8 cellular contexts compared by ENCODE assay signal in genomic region chr17:50151937-50152547, GRCh38. TPM values are rescaled to one million over a fixed set of nuclear protein-coding genes. Genes with fewer than 3 reads are reported as not detected.
A peak's percentile ranks its signal among the peaks of the same experiment; 100 is the strongest.
DNase-seq lines count a peak whose midpoint lies in the region; ATAC-seq and TF ChIP-seq lines count a peak whose summit lies in the region.

No MANE protein-coding gene starts in this region.

- H3K27me3 ChIP-seq in MM.1S (replicated peaks; ENCODE audit: insufficient read depth, low read length), result no peaks in the 10 kb centered on the region
- H3K27me3 ChIP-seq in right atrium auricular region, result no peaks in the 10 kb centered on the region

- H2AFZ ChIP-seq in MM.1S (ENCODE audit: low read length), result peak overlapping the region; percentile 59; the same call in 1 of the 2 replicates

- no peaks in the 10 kb centered on the region for H4K20me1 ChIP-seq in MM.1S (ENCODE audit: insufficient read depth, low read length)

- peak; percentile 90 for DNase-seq in ACHN
- peak; percentile 79 for DNase-seq in GM13977 (ENCODE audit: low spot score)
- DNase-seq in MM.1S, result peak; percentile 86
- DNase-seq in astrocyte of the hippocampus (ENCODE audit: low read depth, low spot score), result peak; percentile 90
- peak; percentile 87 for DNase-seq in right atrium auricular region (ENCODE audit: low spot score)
- DNase-seq in pons (ENCODE audit: low spot score), result peak; percentile 95

- peak overlapping the region; percentile 63 for H3K9ac ChIP-seq in MM.1S (ENCODE audit: low read length)

- peak overlapping the region; percentile 95 for H3K4me2 ChIP-seq in MM.1S (ENCODE audit: low read depth, low read length)

- H3K79me2 ChIP-seq in MM.1S (ENCODE audit: low read length), result peaks cover 36% of the 10 kb centered on the region

- peak; percentile 55 for TF ChIP-seq POLR2A in Raji (IDR thresholded peaks at IDR 0.05; ENCODE audit: insufficient read depth, low read depth, low read length)

- H3K27ac ChIP-seq in MM.1S (ENCODE audit: low read length) (peak overlapping the region; percentile 84; the same call in 1 of the 2 replicates), right atrium auricular region (peak overlapping the region; percentile 94 to 95)

- H3K4me3 ChIP-seq in MM.1S (ENCODE audit: low read length), result peak overlapping the region; percentile 82
- peak overlapping the region; percentile 78 to 87 for H3K4me3 ChIP-seq in right atrium auricular region

- H3K9me3 ChIP-seq in MM.1S (replicated peaks; ENCODE audit: insufficient read depth, low read length) (no peaks in the 10 kb centered on the region), right atrium auricular region (no peaks in the 10 kb centered on the region)

- TF ChIP-seq CTCF in GM13977 (IDR thresholded peaks at IDR 0.05; ENCODE audit: extremely low read depth, insufficient read depth, missing control alignments) (no peak), MM.1S (IDR thresholded peaks at IDR 0.05; ENCODE audit: low read length) (no peak), right atrium auricular region (IDR thresholded peaks at IDR 0.05) (no peak)

- no peak for ATAC-seq in HG03457 (IDR thresholded peaks at IDR 0.05; ENCODE audit: unreplicated experiment)

- in situ Hi-C loops in ACHN (cut with HindIII; ENCODE audit: low pct_ligation_motif_present, low pct_unique_long_range_greater_than_20kb, low sequenced_read_pairs), result no loop called here
- in situ Hi-C loops in GM13977 (cut with MboI; ENCODE audit: low pct_unique_long_range_greater_than_20kb, low sequenced_read_pairs, unreplicated experiment), result no loop called here

- H3K4me1 ChIP-seq in MM.1S (ENCODE audit: low read length) (peaks cover 35% of the 10 kb centered on the region), right atrium auricular region (peaks cover 0 to 74% of the 10 kb centered on the region in 2 donors)

- no peaks in the 10 kb centered on the region for H3K9me2 ChIP-seq in MM.1S (replicated peaks; ENCODE audit: insufficient read depth, low read length)

- H3F3A ChIP-seq in MM.1S (ENCODE audit: insufficient read depth, low read length), result peaks cover 42% of the 10 kb centered on the region

- H3K36me3 ChIP-seq in MM.1S (replicated peaks; ENCODE audit: insufficient read depth, low read length) (no peaks in the 10 kb centered on the region), right atrium auricular region (no peaks in the 10 kb centered on the region)

RNA-seq across cellular contexts. Expression of gene PPP1R9B, which starts 1.6 kb away (rescaled TPM):
- total RNA-seq in right atrium auricular region, result 10 to 100 TPM; 16.9 to 24.2 TPM

RNA-seq across cellular contexts. Expression of gene SGCA, which starts 13.8 kb away (rescaled TPM):
- total RNA-seq in right atrium auricular region, result 100 to 1,000 TPM; 120 to 207 TPM

RNA-seq across cellular contexts. Expression of gene SAMD14, which starts 22.1 kb away (rescaled TPM):
- 1 to 10 TPM in 1 of 2 donors, under 1 TPM in 1; 0.78 to 1.1 TPM for total RNA-seq in right atrium auricular region

RNA-seq across cellular contexts. Expression of gene COL1A1, which starts 49.4 kb away (rescaled TPM):
- 100 to 1,000 TPM in 1 of 2 donors, 10 to 100 TPM in 1; 19.8 to 180 TPM for total RNA-seq in right atrium auricular region

RNA-seq across cellular contexts. Expression of gene PDK2, which starts 56.9 kb away (rescaled TPM):
- total RNA-seq in right atrium auricular region, result 100 to 1,000 TPM; 186 to 214 TPM
